ENCODE assay signal across 26 cellular contexts in genomic region chr5:77784735-77785134, GRCh38.
"Had no signal": no experiment of that assay in that cellular context is flagged by ENCODE, and none has a peak within 500 bp of the region (broad histone marks: within the 10 kb centered on the region; RNA-seq: fewer than 3 reads in every experiment).

No MANE protein-coding gene starts in this region.

- H3K4me1 ChIP-seq: left lung, parathyroid adenoma, stomach, suprapubic skin, tibial artery, vagina had no signal

- H3K27ac ChIP-seq: left lung, parathyroid adenoma, stomach, suprapubic skin, thoracic aorta, tibial artery, vagina had no signal

- DNase-seq: head of caudate nucleus; hippocampal formation; left colon; left lung; mesendoderm; naive thymus-derived CD4-positive, alpha-beta T cell; nucleus accumbens; retina; right cardiac atrium; stimulated activated CD4-positive, alpha-beta T cell treated with anti-CD3 and anti-CD28 coated beads, Interleukin-12 subunit alpha, Interleukin-12 subunit beta, amount 100 ng/mL, for 4 hours; stimulated activated CD4-positive, alpha-beta T cell treated with anti-CD3 and anti-CD28 coated beads, Interleukin-15, amount 100 ng/mL, for 24 hours; stimulated activated CD4-positive, alpha-beta T cell treated with anti-CD3 and anti-CD28 coated beads, Interleukin-2, amount 100 ng/mL, for 24 hours; stimulated activated CD4-positive, alpha-beta T cell treated with anti-CD3 and anti-CD28 coated beads, Interleukin-4, amount 100 ng/mL, for 1 hour; stimulated activated naive B cell treated with anti-CD40 and anti-IgM and Interleukin-4, amounts not matched to agents 10 μg/mL and 1 μg/mL and 100 μg/mL, for 72 hours; stimulated activated naive CD8-positive, alpha-beta T cell treated with anti-CD3 and anti-CD28 coated beads, Interleukin-15, Interleukin-2, amounts not matched to agents 100 U/mL and 50 U/mL, for 24 hours; stomach; tibial artery; trophoblast cell had no signal

- ATAC-seq: left colon; left lung; naive thymus-derived CD4-positive, alpha-beta T cell; right cardiac atrium; sciatic nerve; stimulated activated naive B cell treated with anti-CD40 and anti-IgM and Interleukin-4, amounts not matched to agents 10 μg/mL and 1 μg/mL and 100 μg/mL, for 72 hours; stimulated activated naive CD8-positive, alpha-beta T cell treated with anti-CD3 and anti-CD28 coated beads, Interleukin-15, Interleukin-2, amounts not matched to agents 100 U/mL and 50 U/mL, for 24 hours had no signal

- H3K4me3 ChIP-seq: left lung, lung, skin epidermis, stomach, suprapubic skin, thoracic aorta, tibial artery, vagina had no signal

- H3K9ac ChIP-seq: parathyroid adenoma had no signal

- FAIRE-seq: keratinocyte had no signal

- H3K9me3 ChIP-seq: left lung, stomach, suprapubic skin, thoracic aorta, tibial artery, vagina had no signal

- H3K36me3 ChIP-seq: left lung, stomach, suprapubic skin, thoracic aorta, tibial artery, vagina had no signal

- H3K27me3 ChIP-seq: left lung, stomach, suprapubic skin, tibial artery, vagina had no signal
